In the genomic region with DNA sequence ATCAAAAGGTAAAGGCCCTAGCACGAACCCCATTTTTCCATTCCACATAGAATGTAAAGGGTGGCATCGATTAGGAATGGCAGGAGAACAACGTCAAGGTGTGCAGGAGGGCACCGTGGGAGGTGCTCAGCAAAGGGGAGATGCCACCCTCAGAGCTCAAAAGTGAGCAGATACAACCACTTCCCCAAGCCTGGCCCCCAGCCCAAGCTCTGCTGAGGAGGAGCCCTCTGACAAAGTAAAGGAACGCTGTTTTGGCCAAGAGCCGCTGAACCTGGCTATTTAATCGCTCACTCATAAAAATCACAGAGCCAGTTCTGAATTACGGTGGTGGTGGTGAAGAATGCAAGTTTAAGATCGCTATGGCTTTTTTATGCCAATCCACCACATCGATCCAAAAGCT, we compare ENCODE assay signal across 8 cellular contexts. TPM values are rescaled to one million over a fixed set of nuclear protein-coding genes. Genes with fewer than 3 reads are reported as not detected.
DNase-seq lines count a peak whose midpoint lies in the region; ATAC-seq and TF ChIP-seq lines count a peak whose summit lies in the region.

No MANE protein-coding gene starts in this region.

- H3K36me3 ChIP-seq in right atrium auricular region = no peaks in the 10 kb centered on the region
- H3K36me3 ChIP-seq in body of pancreas (replicated peaks in 1 of 2; ENCODE audit: insufficient read depth in 1 of 2, low read depth in 2 of 2) = no peaks in the 10 kb centered on the region
- peaks cover 0 to 3% of the 10 kb centered on the region in 2 experiments for H3K36me3 ChIP-seq in mesenchymal stem cell (ENCODE audit: control insufficient read depth in 1 of 2, insufficient read depth in 2 of 2, low read depth in 1 of 2, low read length in 2 of 2)
- no peaks in the 10 kb centered on the region for H3K36me3 ChIP-seq in aorta (ENCODE audit: control insufficient read depth in 1 of 2, insufficient read depth in 2 of 2, low read length in 1 of 2)

- H3K27me3 ChIP-seq in right atrium auricular region (no peaks in the 10 kb centered on the region), body of pancreas (no peaks in the 10 kb centered on the region), mesenchymal stem cell (ENCODE audit: control insufficient read depth in 1 of 2, insufficient read depth in 1 of 2, low read length in 2 of 2) (no peaks in the 10 kb centered on the region), aorta (ENCODE audit: control insufficient read depth in 1 of 2, insufficient read depth in 2 of 2, low read length in 1 of 2) (no peaks in the 10 kb centered on the region)

- H4K91ac ChIP-seq in mesenchymal stem cell (ENCODE audit: low read length) = peak overlapping the region; percentile 48

- peak overlapping the region; percentile 98 for H3K9ac ChIP-seq in mesenchymal stem cell (ENCODE audit: low read length)

- intact Hi-C loops in Right ventricle myocardium inferior (cut with DNase I) (no loop called here), body of pancreas (cut with DNase I) (no loop called here), aorta (cut with DNase I) (no loop called here)

- no peak overlapping the region for H3K18ac ChIP-seq in mesenchymal stem cell (ENCODE audit: low read depth in 1 of 2, low read length in 2 of 2)

- peak overlapping the region in 1 of 2 experiments; percentile 71 for H3K14ac ChIP-seq in mesenchymal stem cell (ENCODE audit: low read length in 2 of 2)

- H2BK12ac ChIP-seq in mesenchymal stem cell (ENCODE audit: low read length in 2 of 2) = no peak overlapping the region

- peak overlapping the region in 1 of 2 experiments; percentile 48 for H3K23ac ChIP-seq in mesenchymal stem cell (ENCODE audit: low read length in 2 of 2)

- peak overlapping the region; percentile 84 for H3K4me2 ChIP-seq in mesenchymal stem cell (ENCODE audit: low read length, poor library complexity, severe bottlenecking)

- H3K4me1 ChIP-seq in right atrium auricular region (peaks cover 0 to 15% of the 10 kb centered on the region in 2 donors), body of pancreas (peaks cover 22% of the 10 kb centered on the region), mesenchymal stem cell (ENCODE audit: control insufficient read depth, insufficient read depth, low read depth, low read length) (peaks cover 3% of the 10 kb centered on the region), aorta (ENCODE audit: control insufficient read depth in 1 of 2, insufficient read depth in 2 of 2, low read length in 2 of 2) (peaks cover 0 to under 1% of the 10 kb centered on the region in 2 donors)

- peak overlapping the region in 1 of 2 experiments; percentile 60 for H3K4ac ChIP-seq in mesenchymal stem cell (ENCODE audit: low read depth in 1 of 2, low read length in 2 of 2)

- 13 to 14% methylated on average over 10 of the region's 10 CpGs for WGBS in body of pancreas, 2 donors
- 51% methylated on average over 6 of the region's 10 CpGs for WGBS in mesenchymal stem cell
- WGBS in aorta, 2 donors = 28 to 29% methylated on average over 10 of the region's 10 CpGs

- ATAC-seq in Right ventricle myocardium inferior (no peak), body of pancreas (peak; percentile 7), aorta (ENCODE audit: low FRiP score) (no peak), GM21423 (IDR thresholded peaks at IDR 0.05; ENCODE audit: unreplicated experiment) (no peak)

- H3K4me3 ChIP-seq in right atrium auricular region (peak overlapping the region; percentile 68 to 78), body of pancreas (peak overlapping the region in 1 of 2 donors; percentile 46), mesenchymal stem cell (ENCODE audit: insufficient read depth in 1 of 2, low read depth in 1 of 2, low read length in 2 of 2) (peak overlapping the region; percentile 2 to 94), aorta (ENCODE audit: low read length in 2 of 2) (peak overlapping the region; percentile 62 to 77)

- H3K79me1 ChIP-seq in mesenchymal stem cell (replicated peaks; ENCODE audit: low read length, poor library complexity, severe bottlenecking) = peaks cover 26% of the 10 kb centered on the region

- H2BK15ac ChIP-seq in mesenchymal stem cell (ENCODE audit: low read depth, poor library complexity, severe bottlenecking) = no peak overlapping the region

- no peak for TF ChIP-seq POLR2A in body of pancreas (IDR thresholded peaks at IDR 0.05)

- no peak overlapping the region for H2BK120ac ChIP-seq in mesenchymal stem cell (ENCODE audit: low read depth, low read length)

- H3K9me3 ChIP-seq in right atrium auricular region = no peaks in the 10 kb centered on the region
- no peaks in the 10 kb centered on the region for H3K9me3 ChIP-seq in body of pancreas
- no peaks in the 10 kb centered on the region for H3K9me3 ChIP-seq in mesenchymal stem cell (ENCODE audit: control insufficient read depth, low read length)
- H3K9me3 ChIP-seq in aorta (ENCODE audit: control insufficient read depth, low read length) = no peaks in the 10 kb centered on the region

- CTCF ChIA-PET in GM10248 (lab: Yijun Ruan, JAX) = interaction anchor here (0.9 to 3.4 kb wide), 7 partner anchors 12 to 557 kb away, joined by 3 to 12 read pairs (median 4); no protein-coding TSS in a partner anchor

- POLR2A ChIA-PET in GM10248 (lab: Yijun Ruan, JAX) = no interaction called here

- peak overlapping the region; percentile 5 for H4K8ac ChIP-seq in mesenchymal stem cell (ENCODE audit: low read length)

- TF ChIP-seq CTCF in right atrium auricular region (IDR thresholded peaks at IDR 0.05) (no peak), body of pancreas (IDR thresholded peaks at IDR 0.05) (no peak), GM10248 (IDR thresholded peaks at IDR 0.05; ENCODE audit: control extremely low read depth, extremely low read depth, low read depth, missing control alignments) (no peak)

- no peak overlapping the region for H2AK5ac ChIP-seq in mesenchymal stem cell (ENCODE audit: low read length, severe bottlenecking)

- DNase-seq in right atrium auricular region (ENCODE audit: low spot score) = no peak
- DNase-seq in Right ventricle myocardium inferior (ENCODE audit: missing footprints) = no peak
- DNase-seq in body of pancreas = peak; percentile 19 to 34 (median 31)
- DNase-seq in mesenchymal stem cell = no peak
- DNase-seq in aorta = no peak
- DNase-seq in activated CD8-positive, alpha-beta memory T cell treated with anti-CD3 and anti-CD28 coated beads, Interleukin-2, amount 50 U/mL, for 48 hours = no peak
- DNase-seq in GM10248 (ENCODE audit: extremely low spot score) = no peak

- H2BK5ac ChIP-seq in mesenchymal stem cell (ENCODE audit: low read depth, low read length, poor library complexity, severe bottlenecking) = no peak overlapping the region

- H3K27ac ChIP-seq in right atrium auricular region (peak overlapping the region; percentile 86 to 93), body of pancreas (peak overlapping the region; percentile 82 to 95 (median 90)), mesenchymal stem cell (ENCODE audit: low read length, poor library complexity, severe bottlenecking) (peak overlapping the region; percentile 77), aorta (ENCODE audit: low read depth in 1 of 2, low read length in 2 of 2) (peak overlapping the region in 1 of 2 donors; percentile 45)

- no peak overlapping the region for H2AFZ ChIP-seq in mesenchymal stem cell (ENCODE audit: low read depth, low read length)

RNA-seq across cellular contexts. Expression of a gene that starts 12.4 kb away (rescaled TPM):
- total RNA-seq in right atrium auricular region = 10 to 100 TPM; 30.1 to 38.5 TPM
- 10.6 TPM for total RNA-seq in Right ventricle myocardium inferior
- total RNA-seq in body of pancreas = 10 to 100 TPM; 15.8 to 25.2 TPM
- polyA plus RNA-seq in mesenchymal stem cell (2013, experiment 1 of 2) = 15.8 TPM
- 15.7 TPM for polyA plus RNA-seq in mesenchymal stem cell (2013, experiment 2 of 2)
- 10 to 100 TPM; 26.6 to 27.6 TPM for total RNA-seq in aorta
- 10 to 100 TPM; 18.2 to 30.0 TPM for polyA plus RNA-seq in aorta

Comparison
In these comparisons a context has a peak if more than half of its experiments do, and no peak if none do; other contexts are left out.
1. DNase-seq: peak in body of pancreas (4 of 4); none in right atrium auricular region (single experiment), Right ventricle myocardium inferior (single experiment), mesenchymal stem cell (single experiment), aorta (0 of 2), activated CD8-positive, alpha-beta memory T cell treated with anti-CD3 and anti-CD28 coated beads, Interleukin-2, amount 50 U/mL, for 48 hours (single experiment) and GM10248 (single experiment).